Comparison of ENCODE assay signal across 1 cellular context in genomic region chr9:86794356-86795046, GRCh38.
TF ChIP-seq lines count a peak whose summit lies in the region.

No MANE protein-coding gene starts in this region.

TF ChIP-seq in SK-N-SH, 30 proteins besides CTCF, POLR2A, EP300 and RAD21 (continued from another document):
- no peak for TF ChIP-seq REST (IDR thresholded peaks at IDR 0.05; ENCODE audit: low read depth, low read length)
- TF ChIP-seq TAF1 (IDR thresholded peaks at IDR 0.05; ENCODE audit: borderline replicate concordance, low read depth, low read length) = no peak
- TF ChIP-seq SMC3 (IDR thresholded peaks at IDR 0.05; ENCODE audit: low read depth, low read length) = no peak
- TF ChIP-seq ELF1 (IDR thresholded peaks at IDR 0.05) = no peak
- no peak for TF ChIP-seq GATA2 (CRISPR knock-in tag; IDR thresholded peaks at IDR 0.05)
- no peak for TF ChIP-seq TEAD4 (IDR thresholded peaks at IDR 0.05; ENCODE audit: borderline replicate concordance, insufficient read depth)
